In genomic region chr17:69246202-69246601, GRCh38 we compare ENCODE assay signal across 8 cellular contexts. TPM values are rescaled to one million over a fixed set of nuclear protein-coding genes. Genes with fewer than 3 reads are reported as not detected.
"Had no signal": no experiment of that assay in that cellular context is flagged by ENCODE, and none has a peak within 500 bp of the region (broad histone marks: within the 10 kb centered on the region; RNA-seq: fewer than 3 reads in every experiment).

No MANE protein-coding gene starts in this region.

- H3K4me3 ChIP-seq: SJSA1 had no signal

- H3K4me2 ChIP-seq: KMS-11 had no signal

- H3K27ac ChIP-seq: KMS-11, SJSA1 had no signal

- H3K9me3 ChIP-seq: SJSA1 had no signal

- H3K36me3 ChIP-seq: SJSA1 had no signal

- H3K4me1 ChIP-seq: SJSA1 had no signal

- H3K9ac ChIP-seq: KMS-11 had no signal

- H3K27me3 ChIP-seq: SJSA1 had no signal

- DNase-seq: NCI-H187, NCI-H2081 treated with DMSO at 0.1 percent for 48 hours, NCI-H226, Right ventricle myocardium superior, SIG-M5 had no signal

RNA-seq across cellular contexts. Expression of gene ABCA10, which starts 17.6 kb away (rescaled TPM):
- total RNA-seq: M059J had no signal
